ENCODE assay signal across 3 cellular contexts in the genomic region with DNA sequence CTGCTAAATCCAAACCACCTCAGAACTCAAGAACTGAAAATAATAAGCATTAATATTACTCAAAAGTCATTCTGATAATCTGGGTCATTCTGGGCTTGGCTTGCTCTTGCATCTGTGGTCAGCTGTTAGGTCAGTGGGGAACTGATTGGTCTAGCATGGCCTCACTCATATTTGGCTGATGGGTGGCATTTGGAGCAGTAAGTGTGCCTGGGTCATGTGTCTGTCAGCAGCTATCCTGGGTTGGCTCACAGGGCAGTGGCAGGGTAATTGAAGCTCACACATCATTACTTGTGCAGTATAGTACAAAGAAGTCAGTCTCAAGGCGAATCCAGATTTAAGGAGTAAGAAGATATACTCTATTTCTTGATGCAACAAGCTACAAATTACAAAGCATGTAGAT.
TF ChIP-seq lines count a peak whose summit lies in the region.

No MANE protein-coding gene starts in this region.

TF ChIP-seq in SK-N-SH treated with all-trans-retinoic acid at 6 μM for 48 hours, 23 proteins besides CTCF, POLR2A, EP300 and RAD21:
- TF ChIP-seq, protein P1, sequence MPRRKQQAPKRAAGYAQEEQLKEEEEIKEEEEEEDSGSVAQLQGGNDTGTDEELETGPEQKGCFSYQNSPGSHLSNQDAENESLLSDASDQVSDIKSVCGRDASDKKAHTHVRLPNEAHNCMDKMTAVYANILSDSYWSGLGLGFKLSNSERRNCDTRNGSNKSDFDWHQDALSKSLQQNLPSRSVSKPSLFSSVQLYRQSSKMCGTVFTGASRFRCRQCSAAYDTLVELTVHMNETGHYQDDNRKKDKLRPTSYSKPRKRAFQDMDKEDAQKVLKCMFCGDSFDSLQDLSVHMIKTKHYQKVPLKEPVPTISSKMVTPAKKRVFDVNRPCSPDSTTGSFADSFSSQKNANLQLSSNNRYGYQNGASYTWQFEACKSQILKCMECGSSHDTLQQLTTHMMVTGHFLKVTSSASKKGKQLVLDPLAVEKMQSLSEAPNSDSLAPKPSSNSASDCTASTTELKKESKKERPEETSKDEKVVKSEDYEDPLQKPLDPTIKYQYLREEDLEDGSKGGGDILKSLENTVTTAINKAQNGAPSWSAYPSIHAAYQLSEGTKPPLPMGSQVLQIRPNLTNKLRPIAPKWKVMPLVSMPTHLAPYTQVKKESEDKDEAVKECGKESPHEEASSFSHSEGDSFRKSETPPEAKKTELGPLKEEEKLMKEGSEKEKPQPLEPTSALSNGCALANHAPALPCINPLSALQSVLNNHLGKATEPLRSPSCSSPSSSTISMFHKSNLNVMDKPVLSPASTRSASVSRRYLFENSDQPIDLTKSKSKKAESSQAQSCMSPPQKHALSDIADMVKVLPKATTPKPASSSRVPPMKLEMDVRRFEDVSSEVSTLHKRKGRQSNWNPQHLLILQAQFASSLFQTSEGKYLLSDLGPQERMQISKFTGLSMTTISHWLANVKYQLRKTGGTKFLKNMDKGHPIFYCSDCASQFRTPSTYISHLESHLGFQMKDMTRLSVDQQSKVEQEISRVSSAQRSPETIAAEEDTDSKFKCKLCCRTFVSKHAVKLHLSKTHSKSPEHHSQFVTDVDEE (CRISPR knock-in tag; IDR thresholded peaks at IDR 0.05): no peak
- TF ChIP-seq ZFP3 (CRISPR knock-in tag; IDR thresholded peaks at IDR 0.05): no peak
- TF ChIP-seq ZNF565 (CRISPR knock-in tag; conservative IDR thresholded peaks at IDR 0.05; ENCODE audit: low read depth): no peak
- TF ChIP-seq GLIS3 (CRISPR knock-in tag; IDR thresholded peaks at IDR 0.05): no peak
- TF ChIP-seq, protein P2, sequence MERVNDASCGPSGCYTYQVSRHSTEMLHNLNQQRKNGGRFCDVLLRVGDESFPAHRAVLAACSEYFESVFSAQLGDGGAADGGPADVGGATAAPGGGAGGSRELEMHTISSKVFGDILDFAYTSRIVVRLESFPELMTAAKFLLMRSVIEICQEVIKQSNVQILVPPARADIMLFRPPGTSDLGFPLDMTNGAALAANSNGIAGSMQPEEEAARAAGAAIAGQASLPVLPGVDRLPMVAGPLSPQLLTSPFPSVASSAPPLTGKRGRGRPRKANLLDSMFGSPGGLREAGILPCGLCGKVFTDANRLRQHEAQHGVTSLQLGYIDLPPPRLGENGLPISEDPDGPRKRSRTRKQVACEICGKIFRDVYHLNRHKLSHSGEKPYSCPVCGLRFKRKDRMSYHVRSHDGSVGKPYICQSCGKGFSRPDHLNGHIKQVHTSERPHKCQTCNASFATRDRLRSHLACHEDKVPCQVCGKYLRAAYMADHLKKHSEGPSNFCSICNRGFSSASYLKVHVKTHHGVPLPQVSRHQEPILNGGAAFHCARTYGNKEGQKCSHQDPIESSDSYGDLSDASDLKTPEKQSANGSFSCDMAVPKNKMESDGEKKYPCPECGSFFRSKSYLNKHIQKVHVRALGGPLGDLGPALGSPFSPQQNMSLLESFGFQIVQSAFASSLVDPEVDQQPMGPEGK (CRISPR knock-in tag; IDR thresholded peaks at IDR 0.05; ENCODE audit: borderline replicate concordance): no peak
- TF ChIP-seq CSDC2 (CRISPR knock-in tag; IDR thresholded peaks at IDR 0.05): no peak
- TF ChIP-seq RARB (CRISPR knock-in tag; IDR thresholded peaks at IDR 0.05): no peak
- no peak for TF ChIP-seq ZFP30 (CRISPR knock-in tag; IDR thresholded peaks at IDR 0.05)

TF ChIP-seq in SK-N-SH, 30 proteins besides CTCF, POLR2A, EP300 and RAD21:
- TF ChIP-seq FOSL2 (IDR thresholded peaks at IDR 0.05; ENCODE audit: borderline replicate concordance, low read depth) (no peak), TCF12 (IDR thresholded peaks at IDR 0.05) (no peak), POLR2AphosphoS5 (IDR thresholded peaks at IDR 0.05; ENCODE audit: low read depth, low read length) (no peak)
- TF ChIP-seq, protein P3, sequence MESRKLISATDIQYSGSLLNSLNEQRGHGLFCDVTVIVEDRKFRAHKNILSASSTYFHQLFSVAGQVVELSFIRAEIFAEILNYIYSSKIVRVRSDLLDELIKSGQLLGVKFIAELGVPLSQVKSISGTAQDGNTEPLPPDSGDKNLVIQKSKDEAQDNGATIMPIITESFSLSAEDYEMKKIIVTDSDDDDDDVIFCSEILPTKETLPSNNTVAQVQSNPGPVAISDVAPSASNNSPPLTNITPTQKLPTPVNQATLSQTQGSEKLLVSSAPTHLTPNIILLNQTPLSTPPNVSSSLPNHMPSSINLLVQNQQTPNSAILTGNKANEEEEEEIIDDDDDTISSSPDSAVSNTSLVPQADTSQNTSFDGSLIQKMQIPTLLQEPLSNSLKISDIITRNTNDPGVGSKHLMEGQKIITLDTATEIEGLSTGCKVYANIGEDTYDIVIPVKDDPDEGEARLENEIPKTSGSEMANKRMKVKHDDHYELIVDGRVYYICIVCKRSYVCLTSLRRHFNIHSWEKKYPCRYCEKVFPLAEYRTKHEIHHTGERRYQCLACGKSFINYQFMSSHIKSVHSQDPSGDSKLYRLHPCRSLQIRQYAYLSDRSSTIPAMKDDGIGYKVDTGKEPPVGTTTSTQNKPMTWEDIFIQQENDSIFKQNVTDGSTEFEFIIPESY (IDR thresholded peaks at IDR 0.05; ENCODE audit: borderline replicate concordance, low read depth): no peak

TF ChIP-seq in endothelial cell of umbilical vein, 7 proteins besides CTCF, POLR2A, EP300 and RAD21 (continued from another document):
- TF ChIP-seq, protein P4, sequence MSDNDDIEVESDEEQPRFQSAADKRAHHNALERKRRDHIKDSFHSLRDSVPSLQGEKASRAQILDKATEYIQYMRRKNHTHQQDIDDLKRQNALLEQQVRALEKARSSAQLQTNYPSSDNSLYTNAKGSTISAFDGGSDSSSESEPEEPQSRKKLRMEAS (IDR thresholded peaks at IDR 0.05; ENCODE audit: insufficient read depth, insufficient read length): no peak
- TF ChIP-seq GATA2 (IDR thresholded peaks at IDR 0.05; ENCODE audit: insufficient read depth, insufficient read length, low read depth, low read length) (no peak), MYC (IDR thresholded peaks at IDR 0.05; ENCODE audit: low read depth, low read length) (no peak), EZH2 (IDR thresholded peaks at IDR 0.05; ENCODE audit: borderline replicate concordance, low read depth, low read length, severe bottlenecking) (no peak), POLR2AphosphoS5 (IDR thresholded peaks at IDR 0.05; ENCODE audit: insufficient read depth, low read depth, low read length) (no peak), JUN (IDR thresholded peaks at IDR 0.05; ENCODE audit: borderline replicate concordance, insufficient read depth, insufficient read length, low read depth) (no peak)
